8 cellular contexts compared by ENCODE assay signal in the genomic region with DNA sequence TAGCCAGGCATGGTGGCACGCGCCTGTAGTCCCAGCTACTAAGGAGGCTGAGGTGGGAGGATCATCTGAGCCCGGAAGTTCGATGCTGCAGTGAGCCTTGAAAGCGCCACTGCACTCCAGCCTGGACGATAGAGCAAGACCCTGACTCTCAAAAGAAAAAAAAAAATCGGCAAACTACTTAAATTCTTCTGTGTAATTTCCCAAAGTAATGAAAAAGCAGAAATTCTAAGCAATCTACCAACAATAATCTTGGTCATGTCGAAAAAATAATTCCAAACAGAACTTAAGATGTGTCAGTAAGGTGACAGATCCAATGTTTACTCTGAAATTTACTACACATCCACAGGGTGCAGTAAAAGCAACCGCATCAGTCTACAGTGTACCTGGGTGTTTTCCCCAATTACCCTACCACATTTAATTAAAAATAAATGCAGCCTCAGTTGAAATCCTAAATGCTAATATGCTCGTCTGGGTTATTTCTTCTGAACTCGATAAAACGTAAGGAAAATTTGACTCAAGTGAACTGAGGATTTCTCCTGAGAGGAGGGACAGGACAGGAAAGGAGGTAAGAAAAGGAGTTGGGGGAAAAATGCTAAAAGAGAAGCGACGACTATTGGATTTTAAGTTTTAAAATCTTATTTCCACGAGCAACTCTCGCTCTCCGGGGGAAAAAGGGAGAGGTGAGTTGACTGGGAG. TPM values are rescaled to one million over a fixed set of nuclear protein-coding genes. Genes with fewer than 3 reads are reported as not detected.
DNase-seq lines count a peak whose midpoint lies in the region; ATAC-seq and TF ChIP-seq lines count a peak whose summit lies in the region.

No MANE protein-coding gene starts in this region.

- intact Hi-C loops in aorta (cut with DNase I), result loop anchor here in 1 of 2 donors (5.0 kb wide), 2 partner anchors 47 to 53 kb away; a partner anchor contains a TSS

- no peaks in the 10 kb centered on the region for H3K9me3 Mint-ChIP-seq in chondrocyte (ENCODE audit: low read depth)

- ATAC-seq in GM18868 (IDR thresholded peaks at IDR 0.05; ENCODE audit: unreplicated experiment) (peak; percentile 18), aorta (ENCODE audit: low FRiP score) (no peak), GM19395 (IDR thresholded peaks at IDR 0.05; ENCODE audit: unreplicated experiment) (no peak)

- H3K4me3 ChIP-seq in BE2C (ENCODE audit: low read depth, low read length) (peak overlapping the region; percentile 95), OCI-LY3 (ENCODE audit: low read length) (peak overlapping the region; percentile 93), mononuclear cell (ENCODE audit: low read length) (peak overlapping the region; percentile 92), aorta (ENCODE audit: low read length in 2 of 2) (peak overlapping the region; percentile 71 to 74)

- H3K27me3 Mint-ChIP-seq in chondrocyte (ENCODE audit: low read depth), result no peaks in the 10 kb centered on the region

- peak overlapping the region; percentile 96 for H3K27ac Mint-ChIP-seq in chondrocyte (ENCODE audit: unreplicated experiment)

- peaks cover 4% of the 10 kb centered on the region for H3K36me3 Mint-ChIP-seq in chondrocyte (ENCODE audit: low read depth)

- H3K9me3 ChIP-seq in BE2C (no peaks in the 10 kb centered on the region), OCI-LY3 (ENCODE audit: insufficient read depth, low read length) (no peaks in the 10 kb centered on the region), mononuclear cell (ENCODE audit: low read depth, low read length) (no peaks in the 10 kb centered on the region), aorta (ENCODE audit: control insufficient read depth, low read length) (no peaks in the 10 kb centered on the region)

- H3K79me2 ChIP-seq in OCI-LY3 (ENCODE audit: low read length), result peaks cover 56% of the 10 kb centered on the region

- peak overlapping the region; percentile 89 for H3K4me3 Mint-ChIP-seq in chondrocyte (ENCODE audit: unreplicated experiment)

- peak overlapping the region; percentile 90 for H2AFZ ChIP-seq in OCI-LY3 (ENCODE audit: low read depth, low read length)

- 0 out of 2 replicates have a peak, but pooled peaks cover 10% of the 10 kb centered on the region for H4K20me1 ChIP-seq in OCI-LY3 (ENCODE audit: insufficient read depth, low read length)

- peak overlapping the region; percentile 94 for H3K9ac ChIP-seq in OCI-LY3 (ENCODE audit: low read length)

- TF ChIP-seq CTCF in BE2C (IDR thresholded peaks at IDR 0.05; ENCODE audit: low read depth, low read length) (no peak), OCI-LY3 (IDR thresholded peaks at IDR 0.05; ENCODE audit: low read depth, low read length) (no peak), chondrocyte (IDR thresholded peaks at IDR 0.05) (no peak)

- peaks cover 41% of the 10 kb centered on the region for H3K4me1 Mint-ChIP-seq in chondrocyte (ENCODE audit: low read depth)

- DNase-seq in BE2C (no peak), chondrocyte (ENCODE audit: low spot score) (no peak), aorta (no peak), iPS-NIHi7 (ENCODE audit: extremely low spot score) (no peak)

- H3K36me3 ChIP-seq in BE2C (peaks cover 3% of the 10 kb centered on the region; the same call in 1 of the 2 replicates), OCI-LY3 (replicated peaks; ENCODE audit: low read depth, low read length) (peaks cover 10% of the 10 kb centered on the region), aorta (ENCODE audit: control insufficient read depth in 1 of 2, insufficient read depth in 2 of 2, low read length in 1 of 2) (no peaks in the 10 kb centered on the region)

- peak overlapping the region; percentile 77 for H3K27ac ChIP-seq in OCI-LY3 (ENCODE audit: low read length)
- H3K27ac ChIP-seq in aorta (ENCODE audit: low read depth in 1 of 2, low read length in 2 of 2), result peak overlapping the region in 1 of 2 donors; percentile 84

- H3K4me1 ChIP-seq in BE2C (peaks cover 5% of the 10 kb centered on the region; the same call in 1 of the 2 replicates), OCI-LY3 (ENCODE audit: low read length) (peaks cover 16% of the 10 kb centered on the region), mononuclear cell (ENCODE audit: insufficient read depth, low read length) (peaks cover 26% of the 10 kb centered on the region), aorta (ENCODE audit: control insufficient read depth in 1 of 2, insufficient read depth in 2 of 2, low read length in 2 of 2) (no peaks in the 10 kb centered on the region)

- H3K27me3 ChIP-seq in BE2C (no peaks in the 10 kb centered on the region), OCI-LY3 (ENCODE audit: low read depth, low read length) (no peaks in the 10 kb centered on the region), mononuclear cell (ENCODE audit: insufficient read depth, low read length) (no peaks in the 10 kb centered on the region), aorta (ENCODE audit: control insufficient read depth in 1 of 2, insufficient read depth in 2 of 2, low read length in 1 of 2) (no peaks in the 10 kb centered on the region)

- H3K4me2 ChIP-seq in OCI-LY3 (ENCODE audit: low read length), result peak overlapping the region; percentile 66

- WGBS in aorta, 2 donors, result 22 to 23% methylated on average over 17 of the region's 17 CpGs

RNA-seq across cellular contexts. Expression of a gene that starts 0.8 kb away (rescaled TPM):
- 176 TPM for polyA plus RNA-seq in BE2C (2012; ENCODE audit: insufficient read depth, insufficient read length, low read depth)
- total RNA-seq in chondrocyte (134 to 181 TPM (median 178 TPM) in 3 replicates), mononuclear cell (55.9 TPM), aorta (10 to 100 TPM; 66.1 to 69.3 TPM)
- 10 to 100 TPM; 26.4 to 39.8 TPM for polyA plus RNA-seq in aorta

RNA-seq across cellular contexts. Expression of a gene that starts 44.1 kb away (rescaled TPM):
- 41.2 TPM for polyA plus RNA-seq in BE2C (2012; ENCODE audit: insufficient read depth, insufficient read length, low read depth)
- total RNA-seq in chondrocyte (16.3 to 26.5 TPM (median 16.9 TPM) in 3 replicates), mononuclear cell (1.2 TPM), aorta (10 to 100 TPM; 18.3 to 20.0 TPM)
- polyA plus RNA-seq in aorta, result 10 to 100 TPM; 19.4 to 19.9 TPM

RNA-seq across cellular contexts. Expression of a gene that starts 48.4 kb away (rescaled TPM):
- polyA plus RNA-seq in BE2C (2012; ENCODE audit: insufficient read depth, insufficient read length, low read depth), result 35.3 TPM
- total RNA-seq in chondrocyte, result 64.2 to 71.9 TPM (median 64.9 TPM) in 3 replicates
- total RNA-seq in mononuclear cell, result 30.7 TPM
- total RNA-seq in aorta, result 10 to 100 TPM; 46.0 to 54.5 TPM
- 10 to 100 TPM; 17.0 to 36.1 TPM for polyA plus RNA-seq in aorta
